In the genomic region with DNA sequence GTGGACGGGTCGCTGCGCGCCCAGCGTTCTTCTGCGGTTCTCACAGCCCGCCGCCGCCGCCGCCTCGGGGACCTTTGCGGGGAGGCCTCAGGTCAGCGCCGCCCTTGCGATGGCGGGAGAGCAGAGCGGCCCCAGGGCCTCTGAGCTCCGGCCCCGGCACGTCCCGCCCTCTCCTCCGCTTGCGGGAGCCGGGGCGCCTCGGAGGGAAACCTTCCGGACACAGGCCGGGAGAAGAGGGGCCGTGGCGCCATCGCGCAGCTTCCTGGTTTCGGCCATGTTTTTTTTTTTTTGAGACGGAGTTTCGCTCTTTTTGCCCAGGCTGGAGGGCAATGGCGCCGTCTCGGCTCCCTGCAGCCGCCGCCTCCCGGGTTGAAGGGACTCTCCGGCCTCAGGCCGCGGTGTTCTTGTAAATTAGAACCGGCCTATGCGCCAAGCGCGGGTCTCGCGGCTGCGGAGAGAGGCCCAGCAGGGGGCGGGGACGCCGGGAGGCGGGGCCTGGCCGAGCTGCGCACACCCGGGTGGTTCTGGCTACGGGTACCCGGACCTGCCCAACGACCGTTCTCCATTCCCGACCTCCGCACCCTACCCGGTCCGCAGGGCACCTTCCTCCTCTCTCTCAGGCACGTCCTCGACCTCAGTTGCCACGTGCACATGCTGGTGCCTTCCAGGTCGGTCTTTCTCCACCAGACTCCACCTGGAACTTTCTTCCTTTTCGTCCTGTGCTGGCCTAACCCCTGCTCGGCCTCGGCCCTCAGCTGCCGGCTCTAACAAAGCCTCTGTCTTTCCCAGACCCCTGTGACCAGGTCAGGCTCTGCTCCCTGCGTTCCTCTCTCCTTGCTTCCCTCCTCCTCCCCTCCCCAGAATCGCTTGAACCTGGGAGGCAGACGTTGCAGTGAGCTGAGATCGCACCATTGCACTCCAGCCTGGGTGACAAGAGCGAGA, we compare ENCODE assay signal across 8 cellular contexts. TPM values are rescaled to one million over a fixed set of nuclear protein-coding genes. Genes with fewer than 3 reads are reported as not detected.
DNase-seq lines count a peak whose midpoint lies in the region; TF ChIP-seq lines count a peak whose summit lies in the region.

No MANE protein-coding gene starts in this region.

- peak overlapping the region; percentile 86 for H2AFZ ChIP-seq in GM23248

- TF ChIP-seq POLR2A in vagina (IDR thresholded peaks at IDR 0.05): peak in 1 of 2 donors; percentile 85

- H3K9me2 ChIP-seq in GM23248 (ENCODE audit: insufficient read depth): no peaks in the 10 kb centered on the region

- H3K9me3 ChIP-seq in GM23248 (ENCODE audit: low read depth) (no peaks in the 10 kb centered on the region), right atrium auricular region (no peaks in the 10 kb centered on the region), vagina (no peaks in the 10 kb centered on the region)

- H3K36me3 Mint-ChIP-seq in T-helper 2 cell treated with Interferon-gamma antibody and Interleukin-4, amounts not matched to agents 5 μg/mL and 100 μg/mL, for 36 hours (ENCODE audit: low read depth): peaks cover 54% of the 10 kb centered on the region

- peaks cover 44% of the 10 kb centered on the region for H3K79me2 ChIP-seq in GM23248 (ENCODE audit: insufficient read depth)

- H3K4me1 ChIP-seq in GM23248 (ENCODE audit: insufficient read depth): peaks cover 8% of the 10 kb centered on the region
- peaks cover 0 to 29% of the 10 kb centered on the region in 2 donors for H3K4me1 ChIP-seq in right atrium auricular region
- H3K4me1 ChIP-seq in vagina: peaks cover 51% of the 10 kb centered on the region

- in situ Hi-C loops in GM23248 (cut with MboI): no loop called here

- no peaks in the 10 kb centered on the region for H3K27me3 Mint-ChIP-seq in T-helper 2 cell treated with Interferon-gamma antibody and Interleukin-4, amounts not matched to agents 5 μg/mL and 100 μg/mL, for 36 hours (ENCODE audit: low read depth)

- H3K9me3 Mint-ChIP-seq in T-helper 2 cell treated with Interferon-gamma antibody and Interleukin-4, amounts not matched to agents 5 μg/mL and 100 μg/mL, for 36 hours: peaks cover 4% of the 10 kb centered on the region

- peak overlapping the region; percentile 99 for H3K27ac Mint-ChIP-seq in T-helper 2 cell treated with Interferon-gamma antibody and Interleukin-4, amounts not matched to agents 5 μg/mL and 100 μg/mL, for 36 hours

- peaks cover 7% of the 10 kb centered on the region for H3F3A ChIP-seq in GM23248 (ENCODE audit: insufficient read depth)

- H4K20me1 ChIP-seq in GM23248 (ENCODE audit: insufficient read depth): no peaks in the 10 kb centered on the region

- WGBS in GM23248 (ENCODE audit: low coverage in 1 of 2, low lambda C conversion rate in 2 of 2, missing lambda C conversion rate in 2 of 2), 2 experiments: 1% methylated on average over 69 of the region's 80 CpGs

- POLR2A ChIA-PET in GM10248 (lab: Yijun Ruan, JAX): interaction anchor here (0.6 to 2.0 kb wide), 5 partner anchors 14 to 860 kb away, joined by 3 to 7 read pairs (median 6); a partner anchor contains a TSS

- H3K27me3 ChIP-seq in GM23248 (replicated peaks; ENCODE audit: insufficient read depth) (no peaks in the 10 kb centered on the region), right atrium auricular region (no peaks in the 10 kb centered on the region), vagina (no peaks in the 10 kb centered on the region)

- CTCF ChIA-PET in GM10248 (lab: Yijun Ruan, JAX): interaction anchor here (1.0 to 3.7 kb wide), 12 partner anchors 10 to 353 kb away, joined by 3 to 21 read pairs (median 4); a partner anchor contains a TSS

- H3K4me3 ChIP-seq in GM23248 (peak overlapping the region; percentile 89), right atrium auricular region (peak overlapping the region; percentile 69 to 70), vagina (peak overlapping the region; percentile 86 to 96)

- H3K4me3 Mint-ChIP-seq in T-helper 2 cell treated with Interferon-gamma antibody and Interleukin-4, amounts not matched to agents 5 μg/mL and 100 μg/mL, for 36 hours: peak overlapping the region; percentile 97

- H3K4me1 Mint-ChIP-seq in T-helper 2 cell treated with Interferon-gamma antibody and Interleukin-4, amounts not matched to agents 5 μg/mL and 100 μg/mL, for 36 hours (ENCODE audit: low read depth): peaks cover 22% of the 10 kb centered on the region

- peak; percentile 89 for DNase-seq in GM10248 (ENCODE audit: extremely low spot score)
- peak; percentile 87 for DNase-seq in GM23248
- DNase-seq in T-helper 2 cell treated with Interferon-gamma antibody and Interleukin-4, amounts not matched to agents 5 μg/mL and 100 μg/mL, for 36 hours (ENCODE audit: low spot score): peak; percentile 81
- peak in 57 of 58 donors; percentile 40 to 91 (median 78) for DNase-seq in anterior cingulate cortex (lab: John Stamatoyannopoulos, UW)
- peak; percentile 88 for DNase-seq in right atrium auricular region (ENCODE audit: low spot score)
- DNase-seq in renal cortical epithelial cell (ENCODE audit: low read depth): peak; percentile 35
- DNase-seq in vagina (ENCODE audit: extremely low spot score in 2 of 2): no peak

- H3K4me2 ChIP-seq in GM23248 (ENCODE audit: unreplicated experiment): peak overlapping the region; percentile 95

- H3K36me3 ChIP-seq in GM23248 (ENCODE audit: low read depth): no peaks in the 10 kb centered on the region
- H3K36me3 ChIP-seq in right atrium auricular region: peaks cover 21% of the 10 kb centered on the region
- peaks cover 0 to 16% of the 10 kb centered on the region in 2 donors for H3K36me3 ChIP-seq in vagina

- TF ChIP-seq CTCF in GM10248 (IDR thresholded peaks at IDR 0.05; ENCODE audit: control extremely low read depth, extremely low read depth, low read depth, missing control alignments): peak; percentile 9
- TF ChIP-seq CTCF in LNCAP (IDR thresholded peaks at IDR 0.05): 0 out of 2 replicates have a peak, but pooled peaks have one; percentile 10
- peak in 1 of 2 donors; percentile 50 for TF ChIP-seq CTCF in right atrium auricular region (IDR thresholded peaks at IDR 0.05)
- no peak for TF ChIP-seq CTCF in vagina (IDR thresholded peaks at IDR 0.05)

- H3K27ac ChIP-seq in GM23248: peak overlapping the region; percentile 83
- H3K27ac ChIP-seq in right atrium auricular region: peak overlapping the region; percentile 95 to 98
- H3K27ac ChIP-seq in vagina: peak overlapping the region; percentile 98

- intact Hi-C loops in vagina (cut with DNase I): loop anchor here (10.0 kb wide), 1 partner anchor 413 kb away; a partner anchor contains a TSS

- peak overlapping the region; percentile 93 for H3K9ac ChIP-seq in GM23248

RNA-seq across cellular contexts. Expression of a gene that starts 28.8 kb away (rescaled TPM):
- 200 and 209 TPM in 2 replicates for total RNA-seq in GM23248 (2014; rRNA removed; shearing (Covaris generic))
- polyA plus RNA-seq in GM23248 (2016; fragmentation: Nextera tagmentation; extraction: Ambion mirVana): 180 and 192 TPM in 2 replicates
- total RNA-seq in right atrium auricular region (100 to 1,000 TPM in 1 of 2 donors, 10 to 100 TPM in 1; 84.1 to 130 TPM), renal cortical epithelial cell (44.1 and 58.4 TPM in 2 replicates), vagina (152 TPM)

RNA-seq across cellular contexts. Expression of a gene that starts 29.7 kb away (rescaled TPM):
- 6.1 and 13.6 TPM in 2 replicates for total RNA-seq in GM23248 (2014; rRNA removed; shearing (Covaris generic))
- polyA plus RNA-seq in GM23248 (2016; fragmentation: Nextera tagmentation; extraction: Ambion mirVana): 9.4 and 13.0 TPM in 2 replicates
- total RNA-seq in right atrium auricular region: 10 to 100 TPM; 10.6 to 13.1 TPM
- total RNA-seq in renal cortical epithelial cell: 7.6 and 37.1 TPM in 2 replicates
- 22.3 TPM for total RNA-seq in vagina

Comparison
In these comparisons a context has a peak if more than half of its experiments do, and no peak if none do; other contexts are left out.
1. DNase-seq: peak in GM10248 (single experiment), GM23248 (single experiment), T-helper 2 cell treated with Interferon-gamma antibody and Interleukin-4, amounts not matched to agents 5 μg/mL and 100 μg/mL, for 36 hours (single experiment), anterior cingulate cortex (57 of 58), right atrium auricular region (single experiment) and renal cortical epithelial cell (single experiment); none in vagina (0 of 2).
2. CTCF ChIP-seq: peak in GM10248 (single experiment) and LNCAP (single experiment); none in vagina (0 of 3).
3. Peak in every context shown above with its lines, with median percentiles within 50 percentile points of each other: H3K27ac ChIP-seq and H3K4me3 ChIP-seq.